In genomic region chr17:69175812-69176517, GRCh38 we compare ENCODE assay signal across 12 cellular contexts. TPM values are rescaled to one million over a fixed set of nuclear protein-coding genes. Genes with fewer than 3 reads are reported as not detected.
A peak's percentile ranks its signal among the peaks of the same experiment; 100 is the strongest.
DNase-seq lines count a peak whose midpoint lies in the region; ATAC-seq and FAIRE-seq lines count a peak whose summit lies in the region.
"Had no signal": no experiment of that assay in that cellular context is flagged by ENCODE, and none has a peak within 500 bp of the region (broad histone marks: within the 10 kb centered on the region; RNA-seq: fewer than 3 reads in every experiment).

No MANE protein-coding gene starts in this region.

- FAIRE-seq in urothelium cell line (lab: Jason Lieb, UNC) = no peak

- DNase-seq in activated T-cell treated with anti-CD3 and anti-CD28 coated beads, Interleukin-2, amount 50 U/mL, for 72 hours = no peak
- DNase-seq in activated T-cell treated with anti-CD3 and anti-CD28 coated beads, Interleukin-2, amount 50 U/mL, for 48 hours = no peak
- DNase-seq in T-helper 17 cell (no peak), glomerular visceral epithelial cell (ENCODE audit: extremely low spot score) (peak; percentile 68), urothelium cell line (ENCODE audit: low spot score) (peak; percentile 13), NCI-H510A (lab: John Stamatoyannopoulos, UW) (no peak)
- no peak for DNase-seq in stimulated activated CD4-positive, alpha-beta T cell treated with anti-CD3 and anti-CD28 coated beads, Interleukin-4, amount 100 ng/mL, for 1 hour
- DNase-seq: activated CD4-positive, CD25-positive, alpha-beta regulatory T cell; NCI-H2029 treated with DMSO at 0.1 percent for 48 hours had no signal

- no peaks in the 10 kb centered on the region for H3K27me3 Mint-ChIP-seq in activated T-cell treated with anti-CD3 and anti-CD28 coated beads, Interleukin-2, amount 50 U/mL, for 72 hours (ENCODE audit: low read depth)
- H3K27me3 Mint-ChIP-seq in T-helper 17 cell = no peaks in the 10 kb centered on the region
- H3K27me3 Mint-ChIP-seq: B cell had no signal

- H3K27ac Mint-ChIP-seq in activated T-cell treated with anti-CD3 and anti-CD28 coated beads, Interleukin-2, amount 50 U/mL, for 72 hours = peak overlapping the region; percentile 23
- H3K27ac Mint-ChIP-seq in T-helper 17 cell = peak overlapping the region; percentile 34
- H3K27ac Mint-ChIP-seq: B cell had no signal

- no peaks in the 10 kb centered on the region for H3K36me3 Mint-ChIP-seq in activated T-cell treated with anti-CD3 and anti-CD28 coated beads, Interleukin-2, amount 50 U/mL, for 72 hours (ENCODE audit: insufficient read depth in 2 of 2)
- H3K36me3 Mint-ChIP-seq in T-helper 17 cell (ENCODE audit: low read depth) = peaks cover 2% of the 10 kb centered on the region

- H3K4me1 Mint-ChIP-seq in activated T-cell treated with anti-CD3 and anti-CD28 coated beads, Interleukin-2, amount 50 U/mL, for 72 hours (ENCODE audit: low read depth) = no peaks in the 10 kb centered on the region
- peaks cover 2% of the 10 kb centered on the region for H3K4me1 Mint-ChIP-seq in T-helper 17 cell

- no peaks in the 10 kb centered on the region for H3K9me3 ChIP-seq in T-helper 17 cell (ENCODE audit: control insufficient read depth, low read length, poor library complexity, severe bottlenecking)

- no peak overlapping the region for H3K4me3 Mint-ChIP-seq in activated T-cell treated with anti-CD3 and anti-CD28 coated beads, Interleukin-2, amount 50 U/mL, for 72 hours
- H3K4me3 Mint-ChIP-seq in T-helper 17 cell = no peak overlapping the region
- H3K4me3 Mint-ChIP-seq: B cell had no signal

- H3K9me3 Mint-ChIP-seq in activated T-cell treated with anti-CD3 and anti-CD28 coated beads, Interleukin-2, amount 50 U/mL, for 72 hours = no peaks in the 10 kb centered on the region

- ATAC-seq in activated T-cell treated with anti-CD3 and anti-CD28 coated beads, Interleukin-2, amount 50 U/mL, for 72 hours (replicated peaks in 1 of 2) = no peak
- ATAC-seq in T-helper 17 cell = no peak
- no peak for ATAC-seq in HG03469 (IDR thresholded peaks at IDR 0.05; ENCODE audit: unreplicated experiment)
- ATAC-seq: sciatic nerve had no signal

RNA-seq across cellular contexts. Expression of gene ABCA6, which starts 34.3 kb away (rescaled TPM):
- total RNA-seq in activated T-cell treated with anti-CD3 and anti-CD28 coated beads, Interleukin-2, amount 50 U/mL, for 72 hours = under 1 TPM; 0.22 to 0.37 TPM
- total RNA-seq in T-helper 17 cell = under 1 TPM; 0.89 to 0.99 TPM

RNA-seq across cellular contexts. Expression of gene ABCA10, which starts 52.7 kb away (rescaled TPM):
- total RNA-seq in activated T-cell treated with anti-CD3 and anti-CD28 coated beads, Interleukin-2, amount 50 U/mL, for 72 hours = 1 to 10 TPM; 2.0 to 2.1 TPM
- 1 to 10 TPM; 1.2 to 2.6 TPM for total RNA-seq in T-helper 17 cell

Comparison
In these comparisons a context has a peak if more than half of its experiments do, and no peak if none do; other contexts are left out.
1. DNase-seq: peak in glomerular visceral epithelial cell (single experiment) and urothelium cell line (single experiment); none in activated T-cell treated with anti-CD3 and anti-CD28 coated beads, Interleukin-2, amount 50 U/mL, for 72 hours (0 of 2), activated T-cell treated with anti-CD3 and anti-CD28 coated beads, Interleukin-2, amount 50 U/mL, for 48 hours (0 of 2), T-helper 17 cell (0 of 3), NCI-H510A (single experiment) and stimulated activated CD4-positive, alpha-beta T cell treated with anti-CD3 and anti-CD28 coated beads, Interleukin-4, amount 100 ng/mL, for 1 hour (single experiment).